ENCODE assay signal across 1 cellular context in genomic region chr19:38034153-38034835, GRCh38.
TF ChIP-seq lines count a peak whose summit lies in the region.

No MANE protein-coding gene starts in this region.

TF ChIP-seq in GM23338, 12 proteins besides CTCF, POLR2A, EP300 and RAD21 (continued from another document):
- no peak for TF ChIP-seq ZNF462 (CRISPR knock-in tag; IDR thresholded peaks at IDR 0.05)
- no peak for TF ChIP-seq ZNF331 (CRISPR knock-in tag; IDR thresholded peaks at IDR 0.05; ENCODE audit: low read depth)
- TF ChIP-seq ZNF114 (CRISPR knock-in tag; IDR thresholded peaks at IDR 0.05) = no peak
- TF ChIP-seq POLR2AphosphoS5 (IDR thresholded peaks at IDR 0.05; ENCODE audit: low read depth) = no peak
- TF ChIP-seq NANOG (IDR thresholded peaks at IDR 0.05; ENCODE audit: borderline replicate concordance) = no peak
- no peak for TF ChIP-seq JUNB (IDR thresholded peaks at IDR 0.05; ENCODE audit: unreplicated experiment)
- TF ChIP-seq CREB1 (CRISPR knock-in tag; IDR thresholded peaks at IDR 0.05; ENCODE audit: low read depth) = no peak
- no peak for TF ChIP-seq ETS1 (IDR thresholded peaks at IDR 0.05)
- TF ChIP-seq EZH2 (IDR thresholded peaks at IDR 0.05; ENCODE audit: low read depth, unreplicated experiment) = no peak
